In the genomic region with DNA sequence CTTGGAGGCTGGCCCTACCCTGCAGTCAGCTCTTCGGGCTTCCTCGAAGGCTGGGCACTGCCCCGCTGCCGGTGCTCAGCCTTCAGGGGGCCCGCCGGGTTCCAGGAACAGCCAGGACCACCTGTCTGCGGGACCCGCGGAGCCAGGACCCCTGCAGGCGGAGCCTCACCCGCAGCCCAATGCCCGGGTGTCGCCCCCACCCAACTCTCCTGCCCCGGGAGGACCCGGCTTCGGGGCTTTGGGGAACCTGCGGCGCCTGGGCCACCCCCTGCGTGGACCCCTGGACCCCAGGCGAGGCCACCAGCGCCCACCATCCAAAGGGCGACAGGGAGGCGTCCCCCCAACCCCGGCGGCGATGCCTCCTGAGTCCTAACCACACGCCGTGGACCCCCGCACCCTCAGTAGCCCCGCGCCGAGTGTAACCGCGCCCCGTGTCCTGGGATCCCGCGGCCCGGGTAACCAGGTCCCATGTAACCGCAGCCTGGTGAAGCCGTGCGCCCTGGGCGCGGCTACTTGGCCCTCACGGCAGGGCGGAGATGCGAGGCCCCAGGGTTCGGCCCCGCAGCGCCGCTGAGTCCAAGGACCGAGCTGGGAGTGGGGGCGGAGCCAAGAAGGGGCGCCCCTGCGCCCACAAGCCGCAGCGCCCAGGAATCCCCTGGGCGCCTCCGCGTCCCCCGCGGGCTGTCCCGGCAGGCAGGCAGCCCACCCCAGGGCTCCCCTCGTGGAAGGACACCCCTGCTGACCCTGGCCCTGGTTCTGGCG, we compare ENCODE assay signal across 1 cellular context.
TF ChIP-seq lines count a peak whose summit lies in the region.

No MANE protein-coding gene starts in this region.

TF ChIP-seq in GM23338, 12 proteins besides CTCF, POLR2A, EP300 and RAD21 (continued from another document):
- TF ChIP-seq, protein P1, sequence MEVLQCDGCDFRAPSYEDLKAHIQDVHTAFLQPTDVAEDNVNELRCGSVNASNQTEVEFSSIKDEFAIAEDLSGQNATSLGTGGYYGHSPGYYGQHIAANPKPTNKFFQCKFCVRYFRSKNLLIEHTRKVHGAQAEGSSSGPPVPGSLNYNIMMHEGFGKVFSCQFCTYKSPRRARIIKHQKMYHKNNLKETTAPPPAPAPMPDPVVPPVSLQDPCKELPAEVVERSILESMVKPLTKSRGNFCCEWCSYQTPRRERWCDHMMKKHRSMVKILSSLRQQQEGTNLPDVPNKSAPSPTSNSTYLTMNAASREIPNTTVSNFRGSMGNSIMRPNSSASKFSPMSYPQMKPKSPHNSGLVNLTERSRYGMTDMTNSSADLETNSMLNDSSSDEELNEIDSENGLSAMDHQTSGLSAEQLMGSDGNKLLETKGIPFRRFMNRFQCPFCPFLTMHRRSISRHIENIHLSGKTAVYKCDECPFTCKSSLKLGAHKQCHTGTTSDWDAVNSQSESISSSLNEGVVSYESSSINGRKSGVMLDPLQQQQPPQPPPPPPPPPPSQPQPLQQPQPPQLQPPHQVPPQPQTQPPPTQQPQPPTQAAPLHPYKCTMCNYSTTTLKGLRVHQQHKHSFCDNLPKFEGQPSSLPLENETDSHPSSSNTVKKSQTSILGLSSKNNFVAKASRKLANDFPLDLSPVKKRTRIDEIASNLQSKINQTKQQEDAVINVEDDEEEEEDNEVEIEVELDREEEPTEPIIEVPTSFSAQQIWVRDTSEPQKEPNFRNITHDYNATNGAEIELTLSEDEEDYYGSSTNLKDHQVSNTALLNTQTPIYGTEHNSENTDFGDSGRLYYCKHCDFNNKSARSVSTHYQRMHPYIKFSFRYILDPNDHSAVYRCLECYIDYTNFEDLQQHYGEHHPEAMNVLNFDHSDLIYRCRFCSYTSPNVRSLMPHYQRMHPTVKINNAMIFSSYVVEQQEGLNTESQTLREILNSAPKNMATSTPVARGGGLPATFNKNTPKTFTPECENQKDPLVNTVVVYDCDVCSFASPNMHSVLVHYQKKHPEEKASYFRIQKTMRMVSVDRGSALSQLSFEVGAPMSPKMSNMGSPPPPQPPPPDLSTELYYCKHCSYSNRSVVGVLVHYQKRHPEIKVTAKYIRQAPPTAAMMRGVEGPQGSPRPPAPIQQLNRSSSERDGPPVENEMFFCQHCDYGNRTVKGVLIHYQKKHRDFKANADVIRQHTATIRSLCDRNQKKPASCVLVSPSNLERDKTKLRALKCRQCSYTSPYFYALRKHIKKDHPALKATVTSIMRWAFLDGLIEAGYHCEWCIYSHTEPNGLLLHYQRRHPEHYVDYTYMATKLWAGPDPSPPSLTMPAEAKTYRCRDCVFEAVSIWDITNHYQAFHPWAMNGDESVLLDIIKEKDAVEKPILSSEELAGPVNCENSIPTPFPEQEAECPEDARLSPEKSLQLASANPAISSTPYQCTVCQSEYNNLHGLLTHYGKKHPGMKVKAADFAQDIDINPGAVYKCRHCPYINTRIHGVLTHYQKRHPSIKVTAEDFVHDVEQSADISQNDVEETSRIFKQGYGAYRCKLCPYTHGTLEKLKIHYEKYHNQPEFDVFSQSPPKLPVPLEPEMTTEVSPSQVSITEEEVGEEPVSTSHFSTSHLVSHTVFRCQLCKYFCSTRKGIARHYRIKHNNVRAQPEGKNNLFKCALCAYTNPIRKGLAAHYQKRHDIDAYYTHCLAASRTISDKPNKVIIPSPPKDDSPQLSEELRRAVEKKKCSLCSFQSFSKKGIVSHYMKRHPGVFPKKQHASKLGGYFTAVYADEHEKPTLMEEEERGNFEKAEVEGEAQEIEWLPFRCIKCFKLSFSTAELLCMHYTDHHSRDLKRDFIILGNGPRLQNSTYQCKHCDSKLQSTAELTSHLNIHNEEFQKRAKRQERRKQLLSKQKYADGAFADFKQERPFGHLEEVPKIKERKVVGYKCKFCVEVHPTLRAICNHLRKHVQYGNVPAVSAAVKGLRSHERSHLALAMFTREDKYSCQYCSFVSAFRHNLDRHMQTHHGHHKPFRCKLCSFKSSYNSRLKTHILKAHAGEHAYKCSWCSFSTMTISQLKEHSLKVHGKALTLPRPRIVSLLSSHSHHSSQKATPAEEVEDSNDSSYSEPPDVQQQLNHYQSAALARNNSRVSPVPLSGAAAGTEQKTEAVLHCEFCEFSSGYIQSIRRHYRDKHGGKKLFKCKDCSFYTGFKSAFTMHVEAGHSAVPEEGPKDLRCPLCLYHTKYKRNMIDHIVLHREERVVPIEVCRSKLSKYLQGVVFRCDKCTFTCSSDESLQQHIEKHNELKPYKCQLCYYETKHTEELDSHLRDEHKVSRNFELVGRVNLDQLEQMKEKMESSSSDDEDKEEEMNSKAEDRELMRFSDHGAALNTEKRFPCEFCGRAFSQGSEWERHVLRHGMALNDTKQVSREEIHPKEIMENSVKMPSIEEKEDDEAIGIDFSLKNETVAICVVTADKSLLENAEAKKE (CRISPR knock-in tag; IDR thresholded peaks at IDR 0.05), result no peak
- TF ChIP-seq ZNF114 (CRISPR knock-in tag; IDR thresholded peaks at IDR 0.05) (no peak), POLR2AphosphoS5 (IDR thresholded peaks at IDR 0.05; ENCODE audit: low read depth) (no peak)
- TF ChIP-seq, protein P2, sequence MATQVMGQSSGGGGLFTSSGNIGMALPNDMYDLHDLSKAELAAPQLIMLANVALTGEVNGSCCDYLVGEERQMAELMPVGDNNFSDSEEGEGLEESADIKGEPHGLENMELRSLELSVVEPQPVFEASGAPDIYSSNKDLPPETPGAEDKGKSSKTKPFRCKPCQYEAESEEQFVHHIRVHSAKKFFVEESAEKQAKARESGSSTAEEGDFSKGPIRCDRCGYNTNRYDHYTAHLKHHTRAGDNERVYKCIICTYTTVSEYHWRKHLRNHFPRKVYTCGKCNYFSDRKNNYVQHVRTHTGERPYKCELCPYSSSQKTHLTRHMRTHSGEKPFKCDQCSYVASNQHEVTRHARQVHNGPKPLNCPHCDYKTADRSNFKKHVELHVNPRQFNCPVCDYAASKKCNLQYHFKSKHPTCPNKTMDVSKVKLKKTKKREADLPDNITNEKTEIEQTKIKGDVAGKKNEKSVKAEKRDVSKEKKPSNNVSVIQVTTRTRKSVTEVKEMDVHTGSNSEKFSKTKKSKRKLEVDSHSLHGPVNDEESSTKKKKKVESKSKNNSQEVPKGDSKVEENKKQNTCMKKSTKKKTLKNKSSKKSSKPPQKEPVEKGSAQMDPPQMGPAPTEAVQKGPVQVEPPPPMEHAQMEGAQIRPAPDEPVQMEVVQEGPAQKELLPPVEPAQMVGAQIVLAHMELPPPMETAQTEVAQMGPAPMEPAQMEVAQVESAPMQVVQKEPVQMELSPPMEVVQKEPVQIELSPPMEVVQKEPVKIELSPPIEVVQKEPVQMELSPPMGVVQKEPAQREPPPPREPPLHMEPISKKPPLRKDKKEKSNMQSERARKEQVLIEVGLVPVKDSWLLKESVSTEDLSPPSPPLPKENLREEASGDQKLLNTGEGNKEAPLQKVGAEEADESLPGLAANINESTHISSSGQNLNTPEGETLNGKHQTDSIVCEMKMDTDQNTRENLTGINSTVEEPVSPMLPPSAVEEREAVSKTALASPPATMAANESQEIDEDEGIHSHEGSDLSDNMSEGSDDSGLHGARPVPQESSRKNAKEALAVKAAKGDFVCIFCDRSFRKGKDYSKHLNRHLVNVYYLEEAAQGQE (IDR thresholded peaks at IDR 0.05; ENCODE audit: unreplicated experiment), result no peak
- TF ChIP-seq, protein P3, sequence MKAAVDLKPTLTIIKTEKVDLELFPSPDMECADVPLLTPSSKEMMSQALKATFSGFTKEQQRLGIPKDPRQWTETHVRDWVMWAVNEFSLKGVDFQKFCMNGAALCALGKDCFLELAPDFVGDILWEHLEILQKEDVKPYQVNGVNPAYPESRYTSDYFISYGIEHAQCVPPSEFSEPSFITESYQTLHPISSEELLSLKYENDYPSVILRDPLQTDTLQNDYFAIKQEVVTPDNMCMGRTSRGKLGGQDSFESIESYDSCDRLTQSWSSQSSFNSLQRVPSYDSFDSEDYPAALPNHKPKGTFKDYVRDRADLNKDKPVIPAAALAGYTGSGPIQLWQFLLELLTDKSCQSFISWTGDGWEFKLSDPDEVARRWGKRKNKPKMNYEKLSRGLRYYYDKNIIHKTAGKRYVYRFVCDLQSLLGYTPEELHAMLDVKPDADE (IDR thresholded peaks at IDR 0.05), result no peak
